Comparison of ENCODE assay signal across 20 cellular contexts in the genomic region with DNA sequence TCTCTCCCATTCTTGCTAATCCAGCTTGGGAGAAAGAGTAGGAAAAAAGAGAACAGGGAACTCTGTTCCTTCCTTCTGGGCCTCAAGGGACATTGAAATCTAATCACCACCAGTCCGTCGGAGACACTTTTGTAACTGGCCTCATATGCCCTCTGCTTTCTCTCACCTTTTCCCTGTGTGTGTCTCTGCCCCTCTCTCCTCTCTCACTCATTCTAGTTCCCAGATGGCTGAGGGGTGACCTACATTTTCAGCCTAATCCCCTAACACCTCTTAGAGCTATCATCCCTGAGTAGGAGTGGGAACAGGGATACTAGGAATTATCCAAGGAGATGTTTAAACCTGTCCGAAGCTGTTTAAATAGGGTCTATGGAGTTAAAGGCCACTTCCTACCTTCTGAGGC. TPM values are rescaled to one million over a fixed set of nuclear protein-coding genes. Genes with fewer than 3 reads are reported as not detected.
DNase-seq lines count a peak whose midpoint lies in the region; ATAC-seq, FAIRE-seq and TF ChIP-seq lines count a peak whose summit lies in the region.
"Had no signal": no experiment of that assay in that cellular context is flagged by ENCODE, and none has a peak within 500 bp of the region (broad histone marks: within the 10 kb centered on the region; RNA-seq: fewer than 3 reads in every experiment).

No MANE protein-coding gene starts in this region.

- no peak for TF ChIP-seq CTCF in D721Med (IDR thresholded peaks at IDR 0.05; ENCODE audit: insufficient read depth, missing control alignments)
- TF ChIP-seq CTCF in osteoblast (IDR thresholded peaks at IDR 0.05; ENCODE audit: extremely low read depth, low read depth, low read length) = no peak

- no peaks in the 10 kb centered on the region for H4K20me1 ChIP-seq in osteoblast (ENCODE audit: insufficient read depth, low read length)

- no peaks in the 10 kb centered on the region for H3K9me3 Mint-ChIP-seq in activated T-helper 17 cell treated with anti-CD3 and anti-CD28 coated beads, Interleukin-2, amount 50 U/mL, for 72 hours
- H3K9me3 Mint-ChIP-seq in activated CD4-positive, alpha-beta memory T cell treated with anti-CD3 and anti-CD28 coated beads for 36 hours = no peaks in the 10 kb centered on the region
- H3K9me3 Mint-ChIP-seq: CD4-positive, CD25-positive, alpha-beta regulatory T cell; H9; IgD-negative memory B cell had no signal

- no peaks in the 10 kb centered on the region for H3K27me3 Mint-ChIP-seq in activated T-helper 17 cell treated with anti-CD3 and anti-CD28 coated beads, Interleukin-2, amount 50 U/mL, for 72 hours
- H3K27me3 Mint-ChIP-seq in activated CD4-positive, alpha-beta memory T cell treated with anti-CD3 and anti-CD28 coated beads for 36 hours = no peaks in the 10 kb centered on the region
- H3K27me3 Mint-ChIP-seq: CD4-positive, CD25-positive, alpha-beta regulatory T cell; IgD-negative memory B cell had no signal

- peak overlapping the region; percentile 33 for H3K27ac Mint-ChIP-seq in activated T-helper 17 cell treated with anti-CD3 and anti-CD28 coated beads, Interleukin-2, amount 50 U/mL, for 72 hours
- H3K27ac Mint-ChIP-seq in activated CD4-positive, alpha-beta memory T cell treated with anti-CD3 and anti-CD28 coated beads for 36 hours = no peak overlapping the region
- H3K27ac Mint-ChIP-seq: H9, IgD-negative memory B cell had no signal

- H3K4me2 ChIP-seq in osteoblast (ENCODE audit: insufficient read depth, low read length) = no peak overlapping the region

- intact Hi-C loops in activated CD4-positive, alpha-beta memory T cell treated with anti-CD3 and anti-CD28 coated beads for 36 hours (cut with micrococcal nuclease) = no loop called here

- FAIRE-seq in D721Med (lab: Jason Lieb, UNC) = peak; percentile 92
- FAIRE-seq: A204.1, GM12878, H1, HepG2, HTR-8/SVneo had no signal

- peaks cover 8% of the 10 kb centered on the region for H3K4me1 Mint-ChIP-seq in activated T-helper 17 cell treated with anti-CD3 and anti-CD28 coated beads, Interleukin-2, amount 50 U/mL, for 72 hours
- peaks cover 12% of the 10 kb centered on the region for H3K4me1 Mint-ChIP-seq in activated CD4-positive, alpha-beta memory T cell treated with anti-CD3 and anti-CD28 coated beads for 36 hours (ENCODE audit: low read depth)

- no peaks in the 10 kb centered on the region for H3K36me3 Mint-ChIP-seq in activated T-helper 17 cell treated with anti-CD3 and anti-CD28 coated beads, Interleukin-2, amount 50 U/mL, for 72 hours (ENCODE audit: low read depth)
- no peaks in the 10 kb centered on the region for H3K36me3 Mint-ChIP-seq in activated CD4-positive, alpha-beta memory T cell treated with anti-CD3 and anti-CD28 coated beads for 36 hours
- H3K36me3 Mint-ChIP-seq: CD4-positive, CD25-positive, alpha-beta regulatory T cell; IgD-negative memory B cell had no signal

- no peaks in the 10 kb centered on the region for H3K9me3 ChIP-seq in osteoblast (ENCODE audit: low read depth, low read length)
- H3K9me3 ChIP-seq: BE2C, Caco-2 had no signal

- peaks cover 5% of the 10 kb centered on the region for H3K4me1 ChIP-seq in osteoblast (ENCODE audit: insufficient read depth, low read length)

- H3K79me2 ChIP-seq in osteoblast (ENCODE audit: insufficient read depth, low read length) = no peaks in the 10 kb centered on the region

- no peak overlapping the region for H3K4me3 ChIP-seq in osteoblast (ENCODE audit: insufficient read depth, low read length)
- H3K4me3 ChIP-seq: GM12878 had no signal

- no peak overlapping the region for H3K27ac ChIP-seq in osteoblast (ENCODE audit: low read depth, low read length)

- peaks cover 28% of the 10 kb centered on the region for H3K27me3 ChIP-seq in osteoblast (ENCODE audit: insufficient read depth, low read length)
- H3K27me3 ChIP-seq: BE2C had no signal

- no peak overlapping the region for H3K4me3 Mint-ChIP-seq in activated T-helper 17 cell treated with anti-CD3 and anti-CD28 coated beads, Interleukin-2, amount 50 U/mL, for 72 hours
- no peak overlapping the region for H3K4me3 Mint-ChIP-seq in activated CD4-positive, alpha-beta memory T cell treated with anti-CD3 and anti-CD28 coated beads for 36 hours
- H3K4me3 Mint-ChIP-seq: H9 had no signal

- CTCF ChIA-PET in activated CD4-positive, alpha-beta memory T cell treated with anti-CD3 and anti-CD28 coated beads for 36 hours (lab: Charles Lee) = interaction anchor here (2.4 kb wide), 1 partner anchor 27 kb away, joined by 14 read pairs; no protein-coding TSS in a partner anchor

- no peaks in the 10 kb centered on the region for H3K36me3 ChIP-seq in osteoblast (ENCODE audit: insufficient read depth, low read length)
- H3K36me3 ChIP-seq: BE2C had no signal

- no peak for ATAC-seq in activated T-helper 17 cell treated with anti-CD3 and anti-CD28 coated beads, Interleukin-2, amount 50 U/mL, for 72 hours (replicated peaks)
- ATAC-seq: GM12878, HepG2 had no signal

- H2AFZ ChIP-seq in osteoblast (ENCODE audit: low read length) = no peak overlapping the region

- DNase-seq in D721Med (ENCODE audit: insufficient read length, low spot score) (no peak), NCI-H82 (lab: John Stamatoyannopoulos, UW) (peak; percentile 95), osteoblast (ENCODE audit: insufficient read length, low spot score, missing footprints) (peak; percentile 71), GF-D8 (lab: John Stamatoyannopoulos, UW) (no peak), HUDEP-2 (lab: John Stamatoyannopoulos, UW; ENCODE audit: unreplicated experiment in 76 of 76) (no peak)
- no peak for DNase-seq in activated CD4-positive, alpha-beta memory T cell treated with anti-CD3 and anti-CD28 coated beads for 36 hours
- DNase-seq: ACHN; BE2C; C1 segment of cervical spinal cord; Caco-2; CD4-positive, CD25-positive, alpha-beta regulatory T cell; DMS79 treated with DMSO at 0.1 percent for 48 hours; H9 had no signal

- POLR2A ChIA-PET in activated CD4-positive, alpha-beta memory T cell treated with anti-CD3 and anti-CD28 coated beads for 36 hours (lab: Charles Lee) = interaction anchor here (1.4 kb wide), 1 partner anchor 8 kb away, joined by 5 read pairs; a partner anchor contains a TSS

RNA-seq across cellular contexts. Expression of a gene that starts 8.9 kb away (rescaled TPM):
- total RNA-seq in activated T-helper 17 cell treated with anti-CD3 and anti-CD28 coated beads, Interleukin-2, amount 50 U/mL, for 72 hours = 10 to 100 TPM; 31.4 to 57.6 TPM
- total RNA-seq in osteoblast = 26.2 and 35.1 TPM in 2 replicates
- total RNA-seq in activated CD4-positive, alpha-beta memory T cell treated with anti-CD3 and anti-CD28 coated beads for 36 hours = 100 to 1,000 TPM; 118 to 125 TPM

RNA-seq across cellular contexts. Expression of a gene that starts 13.9 kb away (rescaled TPM):
- total RNA-seq in activated T-helper 17 cell treated with anti-CD3 and anti-CD28 coated beads, Interleukin-2, amount 50 U/mL, for 72 hours = not detected
- not detected in 2 replicates for total RNA-seq in osteoblast
- total RNA-seq in activated CD4-positive, alpha-beta memory T cell treated with anti-CD3 and anti-CD28 coated beads for 36 hours = not detected
- total RNA-seq: Caco-2; CD4-positive, CD25-positive, alpha-beta regulatory T cell; H1; H9; HepG2 had no signal

RNA-seq across cellular contexts. Expression of a gene that starts 29.4 kb away (rescaled TPM):
- total RNA-seq in activated T-helper 17 cell treated with anti-CD3 and anti-CD28 coated beads, Interleukin-2, amount 50 U/mL, for 72 hours = 10 to 100 TPM; 72.4 to 94.8 TPM
- 73.4 and 84.7 TPM in 2 replicates for total RNA-seq in osteoblast
- total RNA-seq in activated CD4-positive, alpha-beta memory T cell treated with anti-CD3 and anti-CD28 coated beads for 36 hours = 10 to 100 TPM; 85.6 to 91.8 TPM

RNA-seq across cellular contexts. Expression of a gene that starts 29.5 kb away (rescaled TPM):
- 1 to 10 TPM; 1.7 to 2.5 TPM for total RNA-seq in activated T-helper 17 cell treated with anti-CD3 and anti-CD28 coated beads, Interleukin-2, amount 50 U/mL, for 72 hours
- total RNA-seq in osteoblast = 1.5 and 1.8 TPM in 2 replicates
- total RNA-seq in activated CD4-positive, alpha-beta memory T cell treated with anti-CD3 and anti-CD28 coated beads for 36 hours = 1 to 10 TPM; 1.2 to 1.9 TPM

RNA-seq across cellular contexts. Expression of a gene that starts 33.4 kb away (rescaled TPM):
- 1 to 10 TPM; 2.1 to 4.2 TPM for total RNA-seq in activated T-helper 17 cell treated with anti-CD3 and anti-CD28 coated beads, Interleukin-2, amount 50 U/mL, for 72 hours
- not detected in 2 replicates for total RNA-seq in osteoblast
- under 1 TPM; 0.75 to 1.00 TPM for total RNA-seq in activated CD4-positive, alpha-beta memory T cell treated with anti-CD3 and anti-CD28 coated beads for 36 hours

Comparison
In these comparisons a context has a peak if more than half of its experiments do, and no peak if none do; other contexts are left out.
1. DNase-seq: peak in NCI-H82 (single experiment) and osteoblast (single experiment); none in D721Med (single experiment), GF-D8 (single experiment), HUDEP-2 (0 of 76) and activated CD4-positive, alpha-beta memory T cell treated with anti-CD3 and anti-CD28 coated beads for 36 hours (single experiment).